Comparison of ENCODE assay signal across 11 cellular contexts in genomic region chr7:16465469-16466086, GRCh38. TPM values are rescaled to one million over a fixed set of nuclear protein-coding genes. Genes with fewer than 3 reads are reported as not detected.
DNase-seq lines count a peak whose midpoint lies in the region; ATAC-seq, FAIRE-seq and TF ChIP-seq lines count a peak whose summit lies in the region.
"Had no signal": no experiment of that assay in that cellular context is flagged by ENCODE, and none has a peak within 500 bp of the region (broad histone marks: within the 10 kb centered on the region; RNA-seq: fewer than 3 reads in every experiment).

A gene with protein sequence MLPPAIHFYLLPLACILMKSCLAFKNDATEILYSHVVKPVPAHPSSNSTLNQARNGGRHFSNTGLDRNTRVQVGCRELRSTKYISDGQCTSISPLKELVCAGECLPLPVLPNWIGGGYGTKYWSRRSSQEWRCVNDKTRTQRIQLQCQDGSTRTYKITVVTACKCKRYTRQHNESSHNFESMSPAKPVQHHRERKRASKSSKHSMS (minus strand): TSS chr7:16465738. CDS start chr7:16465668, 70 bp downstream.

- H3K36me3 ChIP-seq in astrocyte (ENCODE audit: insufficient read depth, low read length), result no peaks in the 10 kb centered on the region

- FAIRE-seq in astrocyte (lab: Jason Lieb, UNC), result no peak
- FAIRE-seq: urothelium cell line had no signal

- peak within 1 kb of the TSS; percentile 27 for H2AFZ ChIP-seq in astrocyte (ENCODE audit: low read depth, low read length)

- H4K20me1 ChIP-seq in astrocyte (ENCODE audit: insufficient read depth, low read length), result no peaks in the 10 kb centered on the region

- H3K4me3 Mint-ChIP-seq in astrocyte (ENCODE audit: unreplicated experiment), result no peak within 1 kb of the TSS
- H3K4me3 Mint-ChIP-seq: activated naive CD8-positive, alpha-beta T cell had no signal

- TF ChIP-seq CTCF in astrocyte (IDR thresholded peaks at IDR 0.05; ENCODE audit: insufficient read depth, low read depth, low read length) (no peak), GM10266 (IDR thresholded peaks at IDR 0.05; ENCODE audit: control insufficient read depth, insufficient read depth, low read depth, missing control alignments) (no peak)

- H3K27me3 ChIP-seq in astrocyte (ENCODE audit: insufficient read depth, low read length), result no peaks in the 10 kb centered on the region

- no peaks in the 10 kb centered on the region for H3K36me3 Mint-ChIP-seq in astrocyte (ENCODE audit: low read depth, unreplicated experiment)
- H3K36me3 Mint-ChIP-seq: activated naive CD8-positive, alpha-beta T cell; naive B cell had no signal

- H3K4me1 ChIP-seq in astrocyte (ENCODE audit: insufficient read depth, low read length), result no peaks in the 10 kb centered on the region

- ATAC-seq in left lobe of liver, result no peak

- no peak within 1 kb of the TSS for H3K27ac Mint-ChIP-seq in astrocyte (ENCODE audit: unreplicated experiment)
- H3K27ac Mint-ChIP-seq: activated naive CD8-positive, alpha-beta T cell had no signal

- peak within 1 kb of the TSS; percentile 74 for H3K4me2 ChIP-seq in astrocyte (ENCODE audit: low read length)

- peak within 1 kb of the TSS; percentile 40 for H3K9ac ChIP-seq in astrocyte (ENCODE audit: low read length)

- H3K27me3 Mint-ChIP-seq in astrocyte (ENCODE audit: low read depth, unreplicated experiment), result no peaks in the 10 kb centered on the region
- H3K27me3 Mint-ChIP-seq: naive B cell had no signal

- no peaks in the 10 kb centered on the region for H3K79me2 ChIP-seq in astrocyte (ENCODE audit: insufficient read depth, low read length)

- H3K9me3 Mint-ChIP-seq in astrocyte (ENCODE audit: unreplicated experiment), result no peaks in the 10 kb centered on the region
- H3K9me3 Mint-ChIP-seq: naive B cell had no signal

- H3K4me3 ChIP-seq in astrocyte (ENCODE audit: insufficient read depth, low read depth, low read length) (peak within 1 kb of the TSS; percentile 36), skin epidermis (peak within 1 kb of the TSS in 5 of 7 experiments; percentile 14 to 29 (median 19))

- H3K9me3 ChIP-seq in astrocyte (ENCODE audit: insufficient read depth, low read depth, low read length), result no peaks in the 10 kb centered on the region

- DNase-seq in HuH-7 (ENCODE audit: low spot score), result peak; percentile 47
- DNase-seq in astrocyte (ENCODE audit: low read depth), result peak; percentile 24
- DNase-seq in iPS-NIHi11 (ENCODE audit: low spot score), result peak; percentile 37
- DNase-seq in GM10266 (ENCODE audit: extremely low spot score), result no peak
- DNase-seq in left lobe of liver (ENCODE audit: low spot score), result no peak
- no peak for DNase-seq in NCI-H2107 (lab: John Stamatoyannopoulos, UW)
- no peak for DNase-seq in SW 1271 (lab: John Stamatoyannopoulos, UW)
- DNase-seq: naive B cell had no signal

- peaks cover 2% of the 10 kb centered on the region for H3K4me1 Mint-ChIP-seq in astrocyte (ENCODE audit: low read depth, unreplicated experiment)

- H3K27ac ChIP-seq in astrocyte (ENCODE audit: low read depth, low read length) (no peak within 1 kb of the TSS), skin epidermis (peak within 1 kb of the TSS in 17 of 21 experiments; percentile 8 to 74 (median 56))

RNA-seq across cellular contexts. Expression of the gene that starts here (rescaled TPM):
- total RNA-seq in astrocyte, result 0.14 and 0.23 TPM in 2 replicates
- total RNA-seq in left lobe of liver, result not detected

Comparison
In these comparisons a context has a peak if more than half of its experiments do, and no peak if none do; other contexts are left out.
1. Peak in DNase-seq, H3K4me3 ChIP-seq, H3K9ac ChIP-seq and H3K4me2 ChIP-seq in astrocyte; RNA of the gene not detected or under 1 TPM.
2. DNase-seq: peak in HuH-7 (single experiment) and iPS-NIHi11 (single experiment); none in GM10266 (single experiment), left lobe of liver (single experiment), NCI-H2107 (single experiment) and SW 1271 (0 of 2).